ENCODE assay signal across 11 cellular contexts in genomic region chr3:89108154-89108553, GRCh38. TPM values are rescaled to one million over a fixed set of nuclear protein-coding genes. Genes with fewer than 3 reads are reported as not detected.
DNase-seq lines count a peak whose midpoint lies in the region; ATAC-seq and TF ChIP-seq lines count a peak whose summit lies in the region.
"Had no signal": no experiment of that assay in that cellular context is flagged by ENCODE, and none has a peak within 500 bp of the region (broad histone marks: within the 10 kb centered on the region; RNA-seq: fewer than 3 reads in every experiment).

No MANE protein-coding gene starts in this region.

- H3K4me3 ChIP-seq in Karpas-422 (ENCODE audit: low read length), result no peak overlapping the region
- H3K4me3 ChIP-seq in effector memory CD4-positive, alpha-beta T cell (ENCODE audit: insufficient read depth, low read depth, low read length, poor library complexity, severe bottlenecking), result peak overlapping the region; percentile 39

- H3K27ac ChIP-seq in CD4-positive, alpha-beta T cell (ENCODE audit: low read depth, low read length), result no peak overlapping the region
- no peak overlapping the region for H3K27ac ChIP-seq in Karpas-422 (ENCODE audit: low read length)
- H3K27ac ChIP-seq in effector memory CD4-positive, alpha-beta T cell (ENCODE audit: insufficient read depth, low read length, poor library complexity, severe bottlenecking), result no peak overlapping the region
- no peak overlapping the region for H3K27ac ChIP-seq in foreskin keratinocyte

- no peak for DNase-seq in CD4-positive, alpha-beta T cell
- DNase-seq in Karpas-422 (no peak), osteocyte (ENCODE audit: extremely low spot score, unreplicated experiment) (no peak), hippocampal formation (lab: John Stamatoyannopoulos, UW) (no peak), NCI-H1930 (lab: John Stamatoyannopoulos, UW) (no peak), foreskin keratinocyte (no peak), NOMO-1 (lab: John Stamatoyannopoulos, UW; ENCODE audit: unreplicated experiment in 2 of 2) (no peak)
- no peak for DNase-seq in effector memory CD4-positive, alpha-beta T cell
- DNase-seq: GDM1 had no signal

- no peaks in the 10 kb centered on the region for H3K9me3 Mint-ChIP-seq in CD4-positive, alpha-beta T cell
- no peaks in the 10 kb centered on the region for H3K9me3 Mint-ChIP-seq in osteocyte (ENCODE audit: unreplicated experiment)
- H3K9me3 Mint-ChIP-seq: natural killer cell treated with Interleukin-12 subunit alpha and Interleukin-12 subunit beta and Interleukin-15 and Interleukin-18, amount 100 ng/mL, for 72 hours had no signal

- H3K36me3 ChIP-seq in Karpas-422 (ENCODE audit: insufficient read depth, low read length), result no peaks in the 10 kb centered on the region
- no peaks in the 10 kb centered on the region for H3K36me3 ChIP-seq in effector memory CD4-positive, alpha-beta T cell (ENCODE audit: control insufficient read depth, insufficient read depth, low read length)

- H3K9me2 ChIP-seq in Karpas-422 (replicated peaks; ENCODE audit: insufficient read depth, low read length), result no peaks in the 10 kb centered on the region

- intact Hi-C loops in CD4-positive, alpha-beta T cell (cut with DNase I, micrococcal nuclease), result no loop called here

- H3K4me1 ChIP-seq in Karpas-422 (ENCODE audit: low read length), result peaks cover 9% of the 10 kb centered on the region
- H3K4me1 ChIP-seq in effector memory CD4-positive, alpha-beta T cell (ENCODE audit: control insufficient read depth, insufficient read depth, low read length, poor library complexity, severe bottlenecking), result no peaks in the 10 kb centered on the region
- H3K4me1 ChIP-seq in foreskin keratinocyte, result no peaks in the 10 kb centered on the region

- H3K79me2 ChIP-seq in Karpas-422 (ENCODE audit: low read length), result no peaks in the 10 kb centered on the region

- H3K27me3 ChIP-seq in CD4-positive, alpha-beta T cell (ENCODE audit: control insufficient read depth, insufficient read depth, low read length), result peaks cover 4% of the 10 kb centered on the region
- H3K27me3 ChIP-seq in Karpas-422 (ENCODE audit: low read length) (no peaks in the 10 kb centered on the region), foreskin keratinocyte (peaks cover 38% of the 10 kb centered on the region)
- no peaks in the 10 kb centered on the region for H3K27me3 ChIP-seq in effector memory CD4-positive, alpha-beta T cell (replicated peaks; ENCODE audit: control insufficient read depth, insufficient read depth, low read length, poor library complexity, severe bottlenecking)

- no peak overlapping the region for H3K9ac ChIP-seq in Karpas-422 (ENCODE audit: low read length)

- H4K20me1 ChIP-seq in Karpas-422 (ENCODE audit: insufficient read depth, low read depth, low read length), result no peaks in the 10 kb centered on the region

- POLR2A ChIA-PET in CD4-positive, alpha-beta T cell (lab: Charles Lee), result no interaction called here

- peak overlapping the region; percentile 77 for H3K4me3 Mint-ChIP-seq in CD4-positive, alpha-beta T cell
- H3K4me3 Mint-ChIP-seq in osteocyte (ENCODE audit: unreplicated experiment), result peak overlapping the region; percentile 78

- H3K27ac Mint-ChIP-seq in CD4-positive, alpha-beta T cell, result no peak overlapping the region
- H3K27ac Mint-ChIP-seq in osteocyte (ENCODE audit: unreplicated experiment), result no peak overlapping the region
- H3K27ac Mint-ChIP-seq: natural killer cell treated with Interleukin-12 subunit alpha and Interleukin-12 subunit beta and Interleukin-15 and Interleukin-18, amount 100 ng/mL, for 72 hours had no signal

- no peak for TF ChIP-seq CTCF in CD4-positive, alpha-beta T cell (IDR thresholded peaks at IDR 0.05)
- TF ChIP-seq CTCF in osteocyte (IDR thresholded peaks at IDR 0.05) (no peak), foreskin keratinocyte (conservative IDR thresholded peaks at IDR 0.05) (no peak)

- CTCF ChIA-PET in CD4-positive, alpha-beta T cell (lab: Charles Lee), result no interaction called here

- H3K4me2 ChIP-seq in Karpas-422 (ENCODE audit: low read depth, low read length, poor library complexity, severe bottlenecking), result peak overlapping the region; percentile 41

- no peaks in the 10 kb centered on the region for H3K9me3 ChIP-seq in CD4-positive, alpha-beta T cell (ENCODE audit: control insufficient read depth, low read length)
- H3K9me3 ChIP-seq in Karpas-422 (ENCODE audit: low read length), result no peaks in the 10 kb centered on the region
- no peaks in the 10 kb centered on the region for H3K9me3 ChIP-seq in effector memory CD4-positive, alpha-beta T cell (ENCODE audit: control insufficient read depth, low read length)

- H3K27me3 Mint-ChIP-seq in CD4-positive, alpha-beta T cell, result peaks cover 30% of the 10 kb centered on the region
- peaks cover 49% of the 10 kb centered on the region for H3K27me3 Mint-ChIP-seq in osteocyte (ENCODE audit: unreplicated experiment)

- no peak for ATAC-seq in CD4-positive, alpha-beta T cell (ENCODE audit: poor library complexity)
- ATAC-seq in foreskin keratinocyte, result no peak

- no peak overlapping the region for H2AFZ ChIP-seq in Karpas-422 (ENCODE audit: low read length)

- no peaks in the 10 kb centered on the region for H3K36me3 Mint-ChIP-seq in CD4-positive, alpha-beta T cell (ENCODE audit: low read depth)
- H3K36me3 Mint-ChIP-seq in osteocyte (ENCODE audit: unreplicated experiment), result no peaks in the 10 kb centered on the region
- H3K36me3 Mint-ChIP-seq: natural killer cell treated with Interleukin-12 subunit alpha and Interleukin-12 subunit beta and Interleukin-15 and Interleukin-18, amount 100 ng/mL, for 72 hours had no signal

- H3K4me1 Mint-ChIP-seq in CD4-positive, alpha-beta T cell (ENCODE audit: low read depth), result peaks cover 21% of the 10 kb centered on the region
- H3K4me1 Mint-ChIP-seq in osteocyte (ENCODE audit: unreplicated experiment), result peaks cover 13% of the 10 kb centered on the region

RNA-seq across cellular contexts. Expression of gene EPHA3, which starts 0.7 kb away (rescaled TPM):
- total RNA-seq in CD4-positive, alpha-beta T cell, result not detected
- total RNA-seq in Karpas-422 (2014; rRNA removed; shearing (Covaris generic); ENCODE audit: low replicate concordance), result not detected in 2 replicates
- total RNA-seq in osteocyte (0.94 and 1.6 TPM in 2 replicates), foreskin keratinocyte (0.04 TPM in 1 of 2 replicates, not detected in the other)
- not detected in 2 replicates for polyA plus RNA-seq in foreskin keratinocyte
- total RNA-seq: HT-29; natural killer cell treated with Interleukin-12 subunit alpha and Interleukin-12 subunit beta and Interleukin-15 and Interleukin-18, amount 100 ng/mL, for 72 hours had no signal
